8 cellular contexts compared by ENCODE assay signal in the genomic region with DNA sequence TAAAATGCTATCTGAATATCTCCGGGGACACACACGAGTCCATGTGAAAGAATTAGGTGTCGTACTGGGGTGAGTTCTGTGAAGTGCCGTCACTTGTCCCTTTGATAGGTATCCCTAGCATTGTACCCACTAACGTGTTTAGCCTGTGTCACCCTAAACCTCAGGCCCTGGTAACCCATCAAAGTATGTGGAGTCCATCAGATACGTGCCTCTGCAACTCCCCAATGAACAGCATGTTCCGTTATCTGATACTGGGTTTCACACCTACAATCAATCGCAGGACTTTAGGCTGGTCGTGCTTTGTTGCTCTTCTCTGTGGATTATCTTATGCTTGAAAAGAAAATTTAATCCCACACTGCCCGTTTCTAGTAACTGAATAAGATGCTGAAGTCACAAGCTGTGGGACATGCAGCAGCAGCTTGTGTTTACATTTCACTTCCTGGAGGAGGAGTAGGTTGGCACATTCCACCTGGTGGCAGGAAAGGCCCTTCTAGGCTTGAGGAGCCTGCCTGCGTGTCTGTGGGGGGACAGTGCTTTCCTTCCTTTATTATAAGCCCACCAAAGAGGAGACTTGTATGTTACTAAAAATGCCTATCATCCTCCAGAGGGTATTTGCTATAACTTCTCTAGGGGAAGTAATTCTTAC.
DNase-seq lines count a peak whose midpoint lies in the region; ATAC-seq, FAIRE-seq and TF ChIP-seq lines count a peak whose summit lies in the region.

No MANE protein-coding gene starts in this region.

- no peaks in the 10 kb centered on the region for H3K36me3 ChIP-seq in neutrophil

- intact Hi-C loops in dorsolateral prefrontal cortex (cut with DNase I), result loop anchor here in 1 of 2 donors (10.0 kb wide), 1 partner anchor 209 kb away; a partner anchor contains a TSS

- DNase-seq in D341Med (ENCODE audit: low spot score) (peak; percentile 43), M059J (ENCODE audit: low read depth) (peak; percentile 22), dorsolateral prefrontal cortex (peak in 4 of 10 donors; percentile 14 to 58 (median 50)), D721Med (ENCODE audit: insufficient read length, low spot score) (no peak), H54 (ENCODE audit: insufficient read length, low spot score) (no peak)

- H3K9me3 ChIP-seq in neutrophil, result no peaks in the 10 kb centered on the region

- H3K4me3 ChIP-seq in dorsolateral prefrontal cortex (no peak overlapping the region), neutrophil (ENCODE audit: low read depth in 1 of 2, low read length in 1 of 2) (no peak overlapping the region)

- FAIRE-seq in D721Med (lab: Jason Lieb, UNC) (no peak), H54 (lab: Jason Lieb, UNC) (no peak)

- H3K27ac ChIP-seq in dorsolateral prefrontal cortex, result peak overlapping the region in 57 of 59 donors; percentile 1 to 83 (median 63)
- peak overlapping the region; percentile 82 for H3K27ac ChIP-seq in neutrophil

- TF ChIP-seq POLR2A in H54 (IDR thresholded peaks at IDR 0.05; ENCODE audit: low read depth, low read length), result no peak

- peak in 3 of 56 donors; percentile 6 to 20 (median 18) for TF ChIP-seq CTCF in dorsolateral prefrontal cortex (IDR thresholded peaks at IDR 0.05 in 54 of 56, conservative IDR thresholded peaks at IDR 0.05 in 2 of 56; ENCODE audit: low read depth in 1 of 56, partially characterized antibody in 56 of 56)
- TF ChIP-seq CTCF in neutrophil (IDR thresholded peaks at IDR 0.05), result no peak
- no peak for TF ChIP-seq CTCF in D721Med (IDR thresholded peaks at IDR 0.05; ENCODE audit: insufficient read depth, missing control alignments)

- H3K4me1 ChIP-seq in neutrophil (ENCODE audit: control insufficient read depth in 1 of 2, insufficient read depth in 1 of 2, low read depth in 1 of 2, low read length in 1 of 2), result peaks cover 15 to 23% of the 10 kb centered on the region in 2 experiments

- ATAC-seq in HG02678 (IDR thresholded peaks at IDR 0.05; ENCODE audit: unreplicated experiment) (no peak), HG03432 (IDR thresholded peaks at IDR 0.05; ENCODE audit: unreplicated experiment) (no peak)

- H3K27me3 ChIP-seq in dorsolateral prefrontal cortex, result no peaks in the 10 kb centered on the region
- no peaks in the 10 kb centered on the region for H3K27me3 ChIP-seq in neutrophil

Comparison
In these comparisons a context has a peak if more than half of its experiments do, and no peak if none do; other contexts are left out.
1. DNase-seq: peak in D341Med (single experiment) and M059J (single experiment); none in D721Med (single experiment) and H54 (single experiment).